In the genomic region with DNA sequence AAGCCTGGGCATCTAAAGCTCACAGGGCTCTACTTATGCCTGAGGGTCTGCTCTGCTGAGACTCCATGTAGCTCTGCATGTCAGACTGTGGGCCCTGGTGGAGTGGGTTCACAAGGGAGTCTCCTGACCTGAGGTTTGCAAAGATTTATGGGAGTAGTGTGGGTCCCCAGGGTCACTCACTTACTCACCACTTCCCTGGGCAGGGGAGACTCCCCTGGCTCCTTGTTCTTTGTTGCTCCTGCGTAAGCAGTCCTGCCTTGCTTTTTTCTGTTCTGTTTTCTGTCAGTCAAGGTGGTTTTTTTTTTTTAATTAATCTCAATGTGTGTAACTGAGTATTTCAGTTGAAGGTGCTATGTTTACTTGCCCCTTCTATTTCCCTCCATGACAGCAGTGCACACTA, we compare ENCODE assay signal across 28 cellular contexts.
"Had no signal": no experiment of that assay in that cellular context is flagged by ENCODE, and none has a peak within 500 bp of the region (broad histone marks: within the 10 kb centered on the region; RNA-seq: fewer than 3 reads in every experiment).

No MANE protein-coding gene starts in this region.

- H3K27ac ChIP-seq: neural progenitor cell, neutrophil, ovary, parathyroid adenoma, psoas muscle, right lobe of liver, sigmoid colon, stomach, thoracic aorta, thyroid gland, tibial nerve, upper lobe of left lung, vagina had no signal

- H3K9ac ChIP-seq: neural progenitor cell, parathyroid adenoma had no signal

- H2AFZ ChIP-seq: neural progenitor cell, parathyroid adenoma had no signal

- H3K9me3 ChIP-seq: neutrophil, ovary, right lobe of liver, vagina had no signal

- H3K4me3 Mint-ChIP-seq: naive thymus-derived CD4-positive, alpha-beta T cell; nephron; neural progenitor cell; stimulated activated effector memory CD8-positive, alpha-beta T cell treated with anti-CD3 and anti-CD28 coated beads, Interleukin-12 subunit alpha, Interleukin-12 subunit beta, amount 100 ng/mL, for 72 hours; stimulated activated naive CD8-positive, alpha-beta T cell treated with anti-CD3 and anti-CD28 coated beads, Interleukin-15, Interleukin-2, amounts not matched to agents 100 ng/mL and 50 ng/mL, for 24 hours had no signal

- H3K36me3 Mint-ChIP-seq: stimulated activated effector memory CD8-positive, alpha-beta T cell treated with anti-CD3 and anti-CD28 coated beads, Interleukin-12 subunit alpha, Interleukin-12 subunit beta, amount 100 ng/mL, for 72 hours had no signal

- H3K36me3 ChIP-seq: neural progenitor cell, neutrophil, ovary, right lobe of liver, sigmoid colon, stomach, thoracic aorta, thyroid gland, tibial nerve, upper lobe of left lung, vagina had no signal

- H3K27me3 ChIP-seq: neural progenitor cell, neutrophil, ovary, right lobe of liver, sigmoid colon, stomach, thyroid gland, tibial nerve, upper lobe of left lung, vagina had no signal

- H3K4me1 ChIP-seq: neural progenitor cell, parathyroid adenoma, psoas muscle, right lobe of liver, sigmoid colon, stomach, thyroid gland, tibial nerve, upper lobe of left lung, vagina had no signal

- H3K4me3 ChIP-seq: neural progenitor cell, ovary, psoas muscle, right lobe of liver, sigmoid colon, stomach, thoracic aorta, thyroid gland, tibial nerve, upper lobe of left lung, vagina had no signal

- ATAC-seq: naive thymus-derived CD4-positive, alpha-beta T cell; psoas muscle; right cardiac atrium; right lobe of liver; stimulated activated effector memory CD8-positive, alpha-beta T cell treated with anti-CD3 and anti-CD28 coated beads, Interleukin-12 subunit alpha, Interleukin-12 subunit beta, amount 100 ng/mL, for 72 hours had no signal

- H3K4me2 ChIP-seq: neural progenitor cell had no signal

- H3K4me1 Mint-ChIP-seq: naive thymus-derived CD4-positive, alpha-beta T cell; nephron; stimulated activated effector memory CD8-positive, alpha-beta T cell treated with anti-CD3 and anti-CD28 coated beads, Interleukin-12 subunit alpha, Interleukin-12 subunit beta, amount 100 ng/mL, for 72 hours had no signal

- DNase-seq: naive thymus-derived CD4-positive, alpha-beta T cell; nucleus accumbens; ovary; posterior cingulate gyrus; psoas muscle; right cardiac atrium; right lobe of liver; sigmoid colon; small intestine; stimulated activated CD4-positive, alpha-beta T cell treated with anti-CD3 and anti-CD28 coated beads, Interleukin-15, amount 100 ng/mL, for 24 hours; stimulated activated CD4-positive, alpha-beta T cell treated with anti-CD3 and anti-CD28 coated beads, Interleukin-2, amount 100 ng/mL, for 24 hours; stimulated activated CD4-positive, alpha-beta T cell treated with anti-CD3 and anti-CD28 coated beads, Interleukin-2, amount 100 ng/mL, for 48 hours; stimulated activated CD4-positive, alpha-beta T cell treated with anti-CD3 and anti-CD28 coated beads, Interleukin-4, amount 100 ng/mL, for 24 hours; stimulated activated naive CD4-positive, alpha-beta T cell treated with Interleukin-2 at 50 U/mL for 16 hours; stomach; thyroid gland; trophoblast cell; upper lobe of left lung had no signal

- H3K27ac Mint-ChIP-seq: naive thymus-derived CD4-positive, alpha-beta T cell; nephron; neural progenitor cell; progenitor cell of endocrine pancreas; stimulated activated effector memory CD8-positive, alpha-beta T cell treated with anti-CD3 and anti-CD28 coated beads, Interleukin-12 subunit alpha, Interleukin-12 subunit beta, amount 100 ng/mL, for 72 hours; stimulated activated naive CD8-positive, alpha-beta T cell treated with anti-CD3 and anti-CD28 coated beads, Interleukin-15, Interleukin-2, amounts not matched to agents 100 ng/mL and 50 ng/mL, for 24 hours had no signal

- H3K27me3 Mint-ChIP-seq: progenitor cell of endocrine pancreas; stimulated activated naive CD8-positive, alpha-beta T cell treated with anti-CD3 and anti-CD28 coated beads, Interleukin-15, Interleukin-2, amounts not matched to agents 100 ng/mL and 50 ng/mL, for 24 hours had no signal
